In the genomic region with DNA sequence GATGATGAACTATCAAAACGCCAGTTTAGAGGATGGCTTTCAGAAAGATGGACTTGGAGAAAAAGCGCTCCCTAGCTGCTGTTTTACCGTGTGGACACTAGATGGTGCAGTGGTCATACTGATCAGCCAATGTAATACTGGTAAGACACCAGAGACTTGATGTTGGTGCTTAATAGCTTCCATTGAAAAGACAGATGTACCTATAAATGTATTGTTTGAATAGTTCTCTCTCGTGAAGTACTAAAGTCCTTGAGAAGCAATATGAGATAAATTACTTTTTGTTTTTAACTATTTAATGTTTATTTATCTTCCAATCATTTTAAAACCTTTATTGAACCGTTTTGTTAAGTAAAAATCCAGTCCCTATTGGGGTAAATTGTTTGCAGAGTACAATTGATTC, we compare ENCODE assay signal across 1 cellular context.
TF ChIP-seq lines count a peak whose summit lies in the region.

No MANE protein-coding gene starts in this region.

TF ChIP-seq in K562, 482 proteins besides CTCF, POLR2A, EP300 and RAD21 (continued from another document):
- TF ChIP-seq MAZ (CRISPR knock-in tag; conservative IDR thresholded peaks at IDR 0.05 in 1 of 2, IDR thresholded peaks at IDR 0.05 in 1 of 2), result 0 out of 4 replicates have a peak, but pooled peaks of 1 of the 2 experiments have one; percentile 19
- TF ChIP-seq KLF10 (CRISPR knock-in tag; IDR thresholded peaks at IDR 0.05), result no peak
- peak; percentile 74 for TF ChIP-seq ARID2 (IDR thresholded peaks at IDR 0.05)
- TF ChIP-seq KLF16 (IDR thresholded peaks at IDR 0.05), result peak; percentile 54; the same call in 1 of the 2 replicates
- peak; percentile 65; the same call in 1 of the 2 replicates for TF ChIP-seq CC2D1A (IDR thresholded peaks at IDR 0.05)
- TF ChIP-seq BACH1 (tag; IDR thresholded peaks at IDR 0.05), result peak; percentile 17; the same call in 1 of the 2 replicates
- TF ChIP-seq STAG1 (CRISPR knock-in tag; IDR thresholded peaks at IDR 0.05; ENCODE audit: borderline replicate concordance), result peak; percentile 92
